Comparison of ENCODE assay signal across 9 cellular contexts in the genomic region with DNA sequence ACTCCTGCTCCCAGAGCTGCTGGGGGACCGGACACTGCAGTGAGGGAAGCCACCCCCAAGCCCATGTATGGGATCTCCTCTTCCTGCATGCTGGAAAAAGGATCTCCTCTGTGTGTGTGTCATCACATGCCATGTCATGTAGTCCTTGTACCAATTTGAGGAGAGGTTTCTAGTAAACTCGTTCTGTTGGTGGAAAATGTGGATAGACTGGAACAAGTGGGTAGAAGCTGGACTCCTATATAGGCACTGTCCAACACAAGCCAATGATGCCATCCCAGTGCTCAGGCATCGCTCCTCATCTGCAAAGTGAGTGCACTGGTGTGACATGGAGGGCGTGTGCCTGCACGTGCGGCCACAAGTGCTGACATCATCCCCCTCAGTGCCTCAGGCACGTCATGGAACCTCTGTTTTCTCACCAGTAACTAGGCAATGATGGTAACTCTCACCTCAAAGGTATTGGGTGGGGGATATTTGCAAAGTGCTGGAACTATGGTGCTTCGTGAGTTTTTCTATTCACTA. TPM values are rescaled to one million over a fixed set of nuclear protein-coding genes. Genes with fewer than 3 reads are reported as not detected.
DNase-seq lines count a peak whose midpoint lies in the region; ATAC-seq and TF ChIP-seq lines count a peak whose summit lies in the region.
"Had no signal": no experiment of that assay in that cellular context is flagged by ENCODE, and none has a peak within 500 bp of the region (broad histone marks: within the 10 kb centered on the region; RNA-seq: fewer than 3 reads in every experiment).

No MANE protein-coding gene starts in this region.

- no peaks in the 10 kb centered on the region for H3K27me3 Mint-ChIP-seq in activated T-helper 2 cell treated with anti-CD3 and anti-CD28 coated beads, Interferon-gamma antibody, Interleukin-2, Interleukin-4, amounts not matched to agents 10 μg/mL and 5 μg/mL and 100 μg/mL, durations not matched to agents 14 hours and 24 hours and 36 hours (ENCODE audit: low read depth)
- H3K27me3 Mint-ChIP-seq in natural killer cell treated with Interleukin-12 subunit alpha and Interleukin-12 subunit beta and Interleukin-15 and Interleukin-18, amount 100 ng/mL, for 72 hours = no peaks in the 10 kb centered on the region

- H3K4me3 Mint-ChIP-seq in activated T-helper 2 cell treated with anti-CD3 and anti-CD28 coated beads, Interferon-gamma antibody, Interleukin-2, Interleukin-4, amounts not matched to agents 10 μg/mL and 5 μg/mL and 100 μg/mL, durations not matched to agents 14 hours and 24 hours and 36 hours (ENCODE audit: low read depth) = no peak overlapping the region
- no peak overlapping the region for H3K4me3 Mint-ChIP-seq in natural killer cell treated with Interleukin-12 subunit alpha and Interleukin-12 subunit beta and Interleukin-15 and Interleukin-18, amount 100 ng/mL, for 72 hours

- peak; percentile 32 for DNase-seq in SIG-M5 treated with dmso at 0.1 percent for 504 hours (lab: John Stamatoyannopoulos, UW; ENCODE audit: unreplicated experiment)
- no peak for DNase-seq in SIG-M5 (lab: John Stamatoyannopoulos, UW)
- peak; percentile 60 for DNase-seq in NB4 (ENCODE audit: low read depth)
- no peak for DNase-seq in activated T-helper 2 cell treated with anti-CD3 and anti-CD28 coated beads, Interferon-gamma antibody, Interleukin-2, Interleukin-4, amounts not matched to agents 10 μg/mL and 5 μg/mL and 100 μg/mL, durations not matched to agents 14 hours and 24 hours and 36 hours (ENCODE audit: low spot score)
- no peak for DNase-seq in natural killer cell treated with Interleukin-12 subunit alpha and Interleukin-12 subunit beta and Interleukin-15 and Interleukin-18, amount 100 ng/mL, for 72 hours (ENCODE audit: low spot score)
- no peak for DNase-seq in uterus
- DNase-seq in adrenal gland = no peak
- DNase-seq: NCI-H1436 had no signal

- H3K9me3 Mint-ChIP-seq in activated T-helper 2 cell treated with anti-CD3 and anti-CD28 coated beads, Interferon-gamma antibody, Interleukin-2, Interleukin-4, amounts not matched to agents 10 μg/mL and 5 μg/mL and 100 μg/mL, durations not matched to agents 14 hours and 24 hours and 36 hours = no peaks in the 10 kb centered on the region
- no peaks in the 10 kb centered on the region for H3K9me3 Mint-ChIP-seq in natural killer cell treated with Interleukin-12 subunit alpha and Interleukin-12 subunit beta and Interleukin-15 and Interleukin-18, amount 100 ng/mL, for 72 hours

- 70 to 78% (median 71%) methylated on average over 4 to 8 of the region's 8 CpGs for WGBS in adrenal gland, 4 donors

- H3K27ac ChIP-seq in uterus (no peak overlapping the region), adrenal gland (no peak overlapping the region)

- TF ChIP-seq POLR2A in NB4 (IDR thresholded peaks at IDR 0.05; ENCODE audit: extremely low read depth, insufficient read length) = peak; percentile 27
- TF ChIP-seq POLR2A in uterus (IDR thresholded peaks at IDR 0.05) = no peak
- TF ChIP-seq POLR2A in adrenal gland (IDR thresholded peaks at IDR 0.05) = no peak

- ATAC-seq in natural killer cell treated with Interleukin-12 subunit alpha and Interleukin-12 subunit beta and Interleukin-15 and Interleukin-18, amount 100 ng/mL, for 72 hours = peak in 1 of 2 donors; percentile 45
- no peak for ATAC-seq in HG02759 (IDR thresholded peaks at IDR 0.05; ENCODE audit: unreplicated experiment)

- H3K36me3 Mint-ChIP-seq in activated T-helper 2 cell treated with anti-CD3 and anti-CD28 coated beads, Interferon-gamma antibody, Interleukin-2, Interleukin-4, amounts not matched to agents 10 μg/mL and 5 μg/mL and 100 μg/mL, durations not matched to agents 14 hours and 24 hours and 36 hours (ENCODE audit: low read depth) = peaks cover 28% of the 10 kb centered on the region
- H3K36me3 Mint-ChIP-seq in natural killer cell treated with Interleukin-12 subunit alpha and Interleukin-12 subunit beta and Interleukin-15 and Interleukin-18, amount 100 ng/mL, for 72 hours = no peaks in the 10 kb centered on the region

- intact Hi-C loops in activated T-helper 2 cell treated with anti-CD3 and anti-CD28 coated beads, Interferon-gamma antibody, Interleukin-2, Interleukin-4, amounts not matched to agents 10 μg/mL and 5 μg/mL and 100 μg/mL, durations not matched to agents 14 hours and 24 hours and 36 hours (cut with micrococcal nuclease) = no loop called here
- intact Hi-C loops in uterus (cut with DNase I; ENCODE audit: low total_unique reads) = no loop called here
- intact Hi-C loops in adrenal gland (cut with DNase I) = no loop called here

- H3K27ac Mint-ChIP-seq in activated T-helper 2 cell treated with anti-CD3 and anti-CD28 coated beads, Interferon-gamma antibody, Interleukin-2, Interleukin-4, amounts not matched to agents 10 μg/mL and 5 μg/mL and 100 μg/mL, durations not matched to agents 14 hours and 24 hours and 36 hours = peak overlapping the region; percentile 28
- H3K27ac Mint-ChIP-seq in natural killer cell treated with Interleukin-12 subunit alpha and Interleukin-12 subunit beta and Interleukin-15 and Interleukin-18, amount 100 ng/mL, for 72 hours = peak overlapping the region; percentile 67 to 86

- H3K4me1 Mint-ChIP-seq in activated T-helper 2 cell treated with anti-CD3 and anti-CD28 coated beads, Interferon-gamma antibody, Interleukin-2, Interleukin-4, amounts not matched to agents 10 μg/mL and 5 μg/mL and 100 μg/mL, durations not matched to agents 14 hours and 24 hours and 36 hours (ENCODE audit: low read depth) = peaks cover 13% of the 10 kb centered on the region
- peaks cover 39 to 43% of the 10 kb centered on the region in 2 donors for H3K4me1 Mint-ChIP-seq in natural killer cell treated with Interleukin-12 subunit alpha and Interleukin-12 subunit beta and Interleukin-15 and Interleukin-18, amount 100 ng/mL, for 72 hours (ENCODE audit: low read depth in 2 of 2)

- H3K27me3 ChIP-seq in uterus = peaks cover 0 to 4% of the 10 kb centered on the region in 2 donors
- H3K27me3 ChIP-seq in adrenal gland = no peaks in the 10 kb centered on the region

- H3K36me3 ChIP-seq in uterus = no peaks in the 10 kb centered on the region
- no peaks in the 10 kb centered on the region for H3K36me3 ChIP-seq in adrenal gland (replicated peaks in 1 of 2)

- H3K9me3 ChIP-seq in uterus (no peaks in the 10 kb centered on the region), adrenal gland (replicated peaks in 1 of 3) (no peaks in the 10 kb centered on the region)

- TF ChIP-seq CTCF in NB4 (IDR thresholded peaks at IDR 0.05; ENCODE audit: low read depth, low read length) (no peak), uterus (IDR thresholded peaks at IDR 0.05) (no peak), adrenal gland (IDR thresholded peaks at IDR 0.05) (no peak)

- H3K4me1 ChIP-seq in uterus = peaks cover 0 to 10% of the 10 kb centered on the region in 2 donors
- H3K4me1 ChIP-seq in adrenal gland (replicated peaks in 1 of 2) = peaks cover 0 to 12% of the 10 kb centered on the region in 2 donors

- H3K4me3 ChIP-seq in NB4 (ENCODE audit: low read depth, low read length) (no peak overlapping the region), uterus (no peak overlapping the region), adrenal gland (no peak overlapping the region)

RNA-seq across cellular contexts. Expression of a gene that starts 19.3 kb away (rescaled TPM):
- total RNA-seq in activated T-helper 2 cell treated with anti-CD3 and anti-CD28 coated beads, Interferon-gamma antibody, Interleukin-2, Interleukin-4, amounts not matched to agents 10 μg/mL and 5 μg/mL and 100 μg/mL, durations not matched to agents 14 hours and 24 hours and 36 hours = 442 and 450 TPM in 2 replicates
- total RNA-seq in natural killer cell treated with Interleukin-12 subunit alpha and Interleukin-12 subunit beta and Interleukin-15 and Interleukin-18, amount 100 ng/mL, for 72 hours = 100 to 1,000 TPM; 465 to 518 TPM
- total RNA-seq in uterus = 1 to 10 TPM in 3 of 4 donors, under 1 TPM in 1; 0.59 to 3.1 (median 1.2) TPM
- 1 to 10 TPM in 7 of 8 donors, under 1 TPM in 1; 0.06 to 8.1 (median 4.2) TPM for total RNA-seq in adrenal gland
- 10 to 100 TPM in 1 of 3 donors, 1 to 10 TPM in 2; 1.0 to 12.8 (median 4.0) TPM for polyA plus RNA-seq in adrenal gland

RNA-seq across cellular contexts. Expression of a gene that starts 40.5 kb away (rescaled TPM):
- total RNA-seq in activated T-helper 2 cell treated with anti-CD3 and anti-CD28 coated beads, Interferon-gamma antibody, Interleukin-2, Interleukin-4, amounts not matched to agents 10 μg/mL and 5 μg/mL and 100 μg/mL, durations not matched to agents 14 hours and 24 hours and 36 hours = 61.3 and 61.7 TPM in 2 replicates
- total RNA-seq in natural killer cell treated with Interleukin-12 subunit alpha and Interleukin-12 subunit beta and Interleukin-15 and Interleukin-18, amount 100 ng/mL, for 72 hours = 10 to 100 TPM; 59.2 to 68.4 TPM
- total RNA-seq in uterus (10 to 100 TPM in 3 of 4 donors, 1 to 10 TPM in 1; 7.6 to 70.2 (median 33.6) TPM), adrenal gland (10 to 100 TPM; 36.1 to 84.5 (median 50.7) TPM)
- polyA plus RNA-seq in adrenal gland = 10 to 100 TPM; 42.2 to 81.6 (median 72.1) TPM

Comparison
In these comparisons a context has a peak if more than half of its experiments do, and no peak if none do; other contexts are left out.
1. DNase-seq: peak in SIG-M5 treated with dmso at 0.1 percent for 504 hours (single experiment) and NB4 (single experiment); none in SIG-M5 (single experiment), activated T-helper 2 cell treated with anti-CD3 and anti-CD28 coated beads, Interferon-gamma antibody, Interleukin-2, Interleukin-4, amounts not matched to agents 10 μg/mL and 5 μg/mL and 100 μg/mL, durations not matched to agents 14 hours and 24 hours and 36 hours (single experiment), natural killer cell treated with Interleukin-12 subunit alpha and Interleukin-12 subunit beta and Interleukin-15 and Interleukin-18, amount 100 ng/mL, for 72 hours (single experiment), uterus (0 of 2) and adrenal gland (0 of 7).
2. RNA of a gene that starts 19.3 kb away (total RNA-seq): 465 to 518 TPM in natural killer cell treated with Interleukin-12 subunit alpha and Interleukin-12 subunit beta and Interleukin-15 and Interleukin-18, amount 100 ng/mL, for 72 hours and 442 to 450 TPM in activated T-helper 2 cell treated with anti-CD3 and anti-CD28 coated beads, Interferon-gamma antibody, Interleukin-2, Interleukin-4, amounts not matched to agents 10 μg/mL and 5 μg/mL and 100 μg/mL, durations not matched to agents 14 hours and 24 hours and 36 hours; 0.06 to 8.1 TPM in adrenal gland and 0.59 to 3.1 TPM in uterus; every median in the first group is over 10 times any median in the second.